8 cellular contexts compared by ENCODE assay signal in genomic region chr21:28336299-28336698, GRCh38.
A peak's percentile ranks its signal among the peaks of the same experiment; 100 is the strongest.
DNase-seq lines count a peak whose midpoint lies in the region; TF ChIP-seq lines count a peak whose summit lies in the region.

No MANE protein-coding gene starts in this region.

- H3K4me1 ChIP-seq in Peyer's patch (no peaks in the 10 kb centered on the region), prostate gland (replicated peaks) (no peaks in the 10 kb centered on the region)

- H3K9me3 ChIP-seq in Peyer's patch (no peaks in the 10 kb centered on the region), prostate gland (no peaks in the 10 kb centered on the region)

- peak; percentile 49 for DNase-seq in GM03348 (ENCODE audit: low spot score)
- no peak for DNase-seq in Peyer's patch
- DNase-seq in fibroblast of peridontal ligament (ENCODE audit: extremely low read depth): peak; percentile 97
- peak; percentile 10 for DNase-seq in prostate gland (ENCODE audit: low spot score)
- DNase-seq in GM10266 (ENCODE audit: extremely low spot score): no peak
- no peak for DNase-seq in activated naive CD4-positive, alpha-beta T cell treated with anti-CD3 and anti-CD28 coated beads, Interleukin-2, amount 50 U/mL, for 16 hours
- no peak for DNase-seq in stimulated activated CD4-positive, alpha-beta T cell treated with anti-CD3 and anti-CD28 coated beads, Interleukin-2, amount 100 ng/mL, for 24 hours
- no peak for DNase-seq in COLO668 (lab: John Stamatoyannopoulos, UW; ENCODE audit: unreplicated experiment)

- H3K27me3 ChIP-seq in Peyer's patch: no peaks in the 10 kb centered on the region
- H3K27me3 ChIP-seq in prostate gland (replicated peaks; ENCODE audit: insufficient read depth): no peaks in the 10 kb centered on the region

- no peak overlapping the region for H3K4me3 ChIP-seq in Peyer's patch
- H3K4me3 ChIP-seq in prostate gland: no peak overlapping the region

- WGBS in prostate gland: 5% methylated on average over 3 of the region's 3 CpGs

- H3K36me3 ChIP-seq in Peyer's patch (no peaks in the 10 kb centered on the region), prostate gland (no peaks in the 10 kb centered on the region)

- H3K27ac ChIP-seq in Peyer's patch (no peak overlapping the region), prostate gland (no peak overlapping the region)

- intact Hi-C loops in prostate gland (cut with DNase I): loop anchor here (5.0 to 10.0 kb wide), 4 partner anchors 271 to 1489 kb away; partner anchors contain the start of gene ADAMTS1

- no peak for TF ChIP-seq POLR2A in Peyer's patch (IDR thresholded peaks at IDR 0.05)
- no peak for TF ChIP-seq POLR2A in prostate gland (IDR thresholded peaks at IDR 0.05)

- peak in 5 of 6 experiments; percentile 12 to 63 (median 31) for TF ChIP-seq CTCF in Peyer's patch (IDR thresholded peaks at IDR 0.05)
- TF ChIP-seq CTCF in prostate gland (IDR thresholded peaks at IDR 0.05): peak in 2 of 4 experiments; percentile 55 to 58
- TF ChIP-seq CTCF in GM10266 (IDR thresholded peaks at IDR 0.05; ENCODE audit: control insufficient read depth, insufficient read depth, low read depth, missing control alignments): no peak

Comparison
In these comparisons a context has a peak if more than half of its experiments do, and no peak if none do; other contexts are left out.
1. DNase-seq: peak in GM03348 (single experiment), fibroblast of peridontal ligament (single experiment) and prostate gland (single experiment); none in Peyer's patch (0 of 3), GM10266 (single experiment), activated naive CD4-positive, alpha-beta T cell treated with anti-CD3 and anti-CD28 coated beads, Interleukin-2, amount 50 U/mL, for 16 hours (single experiment), stimulated activated CD4-positive, alpha-beta T cell treated with anti-CD3 and anti-CD28 coated beads, Interleukin-2, amount 100 ng/mL, for 24 hours (0 of 2) and COLO668 (single experiment).